Comparison of ENCODE assay signal across 19 cellular contexts in genomic region chr1:118974641-118975040, GRCh38. TPM values are rescaled to one million over a fixed set of nuclear protein-coding genes. Genes with fewer than 3 reads are reported as not detected.
"Had no signal": no experiment of that assay in that cellular context is flagged by ENCODE, and none has a peak within 500 bp of the region (broad histone marks: within the 10 kb centered on the region; RNA-seq: fewer than 3 reads in every experiment).

No MANE protein-coding gene starts in this region.

- H3K27me3 ChIP-seq: MG63 had no signal

- H3K27ac ChIP-seq: RWPE1 had no signal

- H3K4me3 ChIP-seq: MG63 had no signal

- ATAC-seq: SK-N-SH treated with all-trans-retinoic acid at 6 μM for 48 hours had no signal

- H3K9me3 ChIP-seq: MG63 had no signal

- DNase-seq: Karpas-422, KG1, MG63, NCI-H1092, NCI-H1105 treated with DMSO at 0.1 percent for 48 hours, NCI-H1417 treated with DMSO at 0.1 percent for 48 hours, NCI-H146, NCI-H1694 treated with DMSO at 0.1 percent for 48 hours, NCI-H1930, NCI-H2081, NCI-H2107, NCI-H2227 treated with DMSO at 0.1 percent for 48 hours, NCI-H524, NCI-H69, NCI-H774, SHP77 had no signal

RNA-seq across cellular contexts. Expression of gene TBX15, which starts 13.5 kb away (rescaled TPM):
- total RNA-seq: NCI-H460 had no signal
